Comparison of ENCODE assay signal across 14 cellular contexts in the genomic region with DNA sequence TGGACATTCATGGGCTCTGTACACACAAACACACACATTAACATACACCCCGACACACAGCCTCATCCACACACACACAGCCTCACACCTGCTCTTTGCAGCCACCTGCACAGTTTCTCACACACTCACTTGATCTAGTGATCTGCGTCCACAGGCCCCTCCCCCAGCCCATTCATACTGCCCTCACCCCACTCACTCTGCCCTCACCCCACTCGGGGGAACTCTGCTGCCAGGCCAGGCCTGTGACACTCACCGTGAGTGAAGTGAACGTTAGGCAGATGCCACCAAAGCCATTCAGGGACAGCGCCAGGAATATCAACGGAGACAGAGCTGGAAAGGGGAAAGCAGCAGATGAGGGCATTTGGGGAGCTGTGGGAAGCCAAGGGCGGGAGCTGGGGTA. TPM values are rescaled to one million over a fixed set of nuclear protein-coding genes. Genes with fewer than 3 reads are reported as not detected.
DNase-seq lines count a peak whose midpoint lies in the region; ATAC-seq and TF ChIP-seq lines count a peak whose summit lies in the region.
"Had no signal": no experiment of that assay in that cellular context is flagged by ENCODE, and none has a peak within 500 bp of the region (broad histone marks: within the 10 kb centered on the region; RNA-seq: fewer than 3 reads in every experiment).

No MANE protein-coding gene starts in this region.

- no peaks in the 10 kb centered on the region for H3F3A ChIP-seq in neural progenitor cell (ENCODE audit: low read depth)

- H3K4me2 ChIP-seq in neural progenitor cell, result no peak overlapping the region

- peak overlapping the region; percentile 76 for H3K9ac ChIP-seq in NT2/D1 (ENCODE audit: insufficient read length, low read depth)
- no peak overlapping the region for H3K9ac ChIP-seq in neural progenitor cell

- H3K36me3 Mint-ChIP-seq in neural progenitor cell, result no peaks in the 10 kb centered on the region
- H3K36me3 Mint-ChIP-seq in activated T-helper 2 cell treated with anti-CD3 and anti-CD28 coated beads, Interferon-gamma antibody, Interleukin-2, Interleukin-4, amounts not matched to agents 10 μg/mL and 5 μg/mL and 100 μg/mL, durations not matched to agents 14 hours and 24 hours and 36 hours (ENCODE audit: low read depth), result peaks cover 26% of the 10 kb centered on the region

- peak overlapping the region; percentile 58 for H3K27ac Mint-ChIP-seq in neural progenitor cell
- no peak overlapping the region for H3K27ac Mint-ChIP-seq in activated T-helper 2 cell treated with anti-CD3 and anti-CD28 coated beads, Interferon-gamma antibody, Interleukin-2, Interleukin-4, amounts not matched to agents 10 μg/mL and 5 μg/mL and 100 μg/mL, durations not matched to agents 14 hours and 24 hours and 36 hours

- H3K27me3 ChIP-seq in NT2/D1 (ENCODE audit: insufficient read depth, insufficient read length) (no peaks in the 10 kb centered on the region), neural progenitor cell (peaks cover 31% of the 10 kb centered on the region)
- H3K27me3 ChIP-seq: foreskin keratinocyte had no signal

- H3K4me1 ChIP-seq in NT2/D1 (ENCODE audit: insufficient read depth, insufficient read length), result peaks cover 26% of the 10 kb centered on the region
- no peaks in the 10 kb centered on the region for H3K4me1 ChIP-seq in neural progenitor cell
- H3K4me1 ChIP-seq: foreskin keratinocyte had no signal

- DNase-seq in NT2/D1 (ENCODE audit: low read depth, low spot score) (no peak), Right ventricle myocardium superior (no peak), neural progenitor cell (ENCODE audit: low spot score) (no peak), HuH-7.5 (ENCODE audit: low spot score) (no peak), epidermal melanocyte (ENCODE audit: insufficient read length, low spot score) (no peak), C1 segment of cervical spinal cord (lab: John Stamatoyannopoulos, UW) (no peak)
- no peak for DNase-seq in activated T-helper 2 cell treated with anti-CD3 and anti-CD28 coated beads, Interferon-gamma antibody, Interleukin-2, Interleukin-4, amounts not matched to agents 10 μg/mL and 5 μg/mL and 100 μg/mL, durations not matched to agents 14 hours and 24 hours and 36 hours (ENCODE audit: low spot score)
- DNase-seq: foreskin keratinocyte had no signal

- H3K27ac ChIP-seq in 22Rv1 (peak overlapping the region; percentile 71), neural progenitor cell (no peak overlapping the region)
- H3K27ac ChIP-seq: foreskin keratinocyte, HL-60 had no signal

- H3K4me3 Mint-ChIP-seq in neural progenitor cell, result peak overlapping the region; percentile 57
- no peak overlapping the region for H3K4me3 Mint-ChIP-seq in activated T-helper 2 cell treated with anti-CD3 and anti-CD28 coated beads, Interferon-gamma antibody, Interleukin-2, Interleukin-4, amounts not matched to agents 10 μg/mL and 5 μg/mL and 100 μg/mL, durations not matched to agents 14 hours and 24 hours and 36 hours (ENCODE audit: low read depth)

- ATAC-seq in Right ventricle myocardium superior (ENCODE audit: poor library complexity), result peak; percentile 24

- H3K4me1 Mint-ChIP-seq in neural progenitor cell, result peaks cover 25% of the 10 kb centered on the region
- H3K4me1 Mint-ChIP-seq in activated T-helper 2 cell treated with anti-CD3 and anti-CD28 coated beads, Interferon-gamma antibody, Interleukin-2, Interleukin-4, amounts not matched to agents 10 μg/mL and 5 μg/mL and 100 μg/mL, durations not matched to agents 14 hours and 24 hours and 36 hours (ENCODE audit: low read depth), result no peaks in the 10 kb centered on the region

- no peaks in the 10 kb centered on the region for H3K9me3 Mint-ChIP-seq in neural progenitor cell
- H3K9me3 Mint-ChIP-seq in activated T-helper 2 cell treated with anti-CD3 and anti-CD28 coated beads, Interferon-gamma antibody, Interleukin-2, Interleukin-4, amounts not matched to agents 10 μg/mL and 5 μg/mL and 100 μg/mL, durations not matched to agents 14 hours and 24 hours and 36 hours, result no peaks in the 10 kb centered on the region

- no peaks in the 10 kb centered on the region for H3K79me2 ChIP-seq in neural progenitor cell (ENCODE audit: low read depth)

- H3K9me3 ChIP-seq in NT2/D1 (ENCODE audit: insufficient read depth, low read length) (no peaks in the 10 kb centered on the region), neural progenitor cell (ENCODE audit: low read depth) (no peaks in the 10 kb centered on the region)

- no peak overlapping the region for H2AFZ ChIP-seq in neural progenitor cell (replicated peaks)

- H4K20me1 ChIP-seq in neural progenitor cell (ENCODE audit: low read depth), result peaks cover 11% of the 10 kb centered on the region

- H3K27me3 Mint-ChIP-seq in neural progenitor cell (ENCODE audit: insufficient read depth, low read depth), result peaks cover 25% of the 10 kb centered on the region
- no peaks in the 10 kb centered on the region for H3K27me3 Mint-ChIP-seq in activated T-helper 2 cell treated with anti-CD3 and anti-CD28 coated beads, Interferon-gamma antibody, Interleukin-2, Interleukin-4, amounts not matched to agents 10 μg/mL and 5 μg/mL and 100 μg/mL, durations not matched to agents 14 hours and 24 hours and 36 hours (ENCODE audit: low read depth)

- no peaks in the 10 kb centered on the region for H3K36me3 ChIP-seq in NT2/D1 (ENCODE audit: insufficient read depth, insufficient read length, low read length)
- no peaks in the 10 kb centered on the region for H3K36me3 ChIP-seq in neural progenitor cell

- TF ChIP-seq CTCF in 22Rv1 (IDR thresholded peaks at IDR 0.05) (no peak), neural progenitor cell (IDR thresholded peaks at IDR 0.05) (no peak)

- intact Hi-C loops in Right ventricle myocardium superior (cut with DNase I), result no loop called here
- intact Hi-C loops in activated T-helper 2 cell treated with anti-CD3 and anti-CD28 coated beads, Interferon-gamma antibody, Interleukin-2, Interleukin-4, amounts not matched to agents 10 μg/mL and 5 μg/mL and 100 μg/mL, durations not matched to agents 14 hours and 24 hours and 36 hours (cut with micrococcal nuclease), result no loop called here

- H3K4me3 ChIP-seq in NT2/D1 (ENCODE audit: insufficient read length, low read depth) (no peak overlapping the region), neural progenitor cell (no peak overlapping the region)

RNA-seq across cellular contexts. Expression of a gene that starts 15.0 kb away (rescaled TPM):
- total RNA-seq in Right ventricle myocardium superior (5.4 TPM), neural progenitor cell (ENCODE audit: low replicate concordance) (0.99 and 1.5 TPM in 2 replicates)
- 27.6 and 30.9 TPM in 2 replicates for total RNA-seq in activated T-helper 2 cell treated with anti-CD3 and anti-CD28 coated beads, Interferon-gamma antibody, Interleukin-2, Interleukin-4, amounts not matched to agents 10 μg/mL and 5 μg/mL and 100 μg/mL, durations not matched to agents 14 hours and 24 hours and 36 hours

RNA-seq across cellular contexts. Expression of a gene that starts 30.0 kb away (rescaled TPM):
- total RNA-seq in Right ventricle myocardium superior, result 64.8 TPM
- 19.1 and 21.9 TPM in 2 replicates for total RNA-seq in neural progenitor cell (ENCODE audit: low replicate concordance)
- 76.9 and 90.0 TPM in 2 replicates for total RNA-seq in activated T-helper 2 cell treated with anti-CD3 and anti-CD28 coated beads, Interferon-gamma antibody, Interleukin-2, Interleukin-4, amounts not matched to agents 10 μg/mL and 5 μg/mL and 100 μg/mL, durations not matched to agents 14 hours and 24 hours and 36 hours

RNA-seq across cellular contexts. Expression of a gene that starts 36.9 kb away (rescaled TPM):
- not detected for total RNA-seq in Right ventricle myocardium superior
- 0.28 TPM in 1 of 2 replicates, not detected in the other for total RNA-seq in neural progenitor cell (ENCODE audit: low replicate concordance)
- total RNA-seq in activated T-helper 2 cell treated with anti-CD3 and anti-CD28 coated beads, Interferon-gamma antibody, Interleukin-2, Interleukin-4, amounts not matched to agents 10 μg/mL and 5 μg/mL and 100 μg/mL, durations not matched to agents 14 hours and 24 hours and 36 hours, result not detected in 2 replicates
- total RNA-seq: dermis microvascular lymphatic vessel endothelial cell, foreskin keratinocyte, kidney epithelial cell, M059J, ureter had no signal

RNA-seq across cellular contexts. Expression of a gene that starts 40.2 kb away (rescaled TPM):
- total RNA-seq in Right ventricle myocardium superior (1.9 TPM), neural progenitor cell (ENCODE audit: low replicate concordance) (0.13 and 1.9 TPM in 2 replicates)
- 0.18 TPM in 1 of 2 replicates, not detected in the other for total RNA-seq in activated T-helper 2 cell treated with anti-CD3 and anti-CD28 coated beads, Interferon-gamma antibody, Interleukin-2, Interleukin-4, amounts not matched to agents 10 μg/mL and 5 μg/mL and 100 μg/mL, durations not matched to agents 14 hours and 24 hours and 36 hours
- total RNA-seq: dermis microvascular lymphatic vessel endothelial cell had no signal
